Comparison of ENCODE assay signal across 1 cellular context in genomic region chr4:84483738-84484137, GRCh38.
TF ChIP-seq lines count a peak whose summit lies in the region.

No MANE protein-coding gene starts in this region.

TF ChIP-seq in H1, 55 proteins besides CTCF, POLR2A, EP300 and RAD21:
- TF ChIP-seq SP2 (IDR thresholded peaks at IDR 0.05; ENCODE audit: low read length) (no peak), ZNF274 (IDR thresholded peaks at IDR 0.05; ENCODE audit: borderline replicate concordance, extremely low read depth, low read length) (no peak), TAF1 (IDR thresholded peaks at IDR 0.05; ENCODE audit: low read depth, low read length) (no peak), TCF12 (IDR thresholded peaks at IDR 0.05; ENCODE audit: low read depth, low read length) (no peak), ATF2 (IDR thresholded peaks at IDR 0.05; ENCODE audit: low read length) (no peak), TAF7 (optimal IDR thresholded peaks at IDR 0.05; ENCODE audit: borderline replicate concordance, low read depth, low read length) (no peak), SIN3A (conservative IDR thresholded peaks at IDR 0.05 in 1 of 2, IDR thresholded peaks at IDR 0.05 in 1 of 2; ENCODE audit: low read depth in 1 of 2, low read length in 2 of 2) (no peak), SUZ12 (IDR thresholded peaks at IDR 0.05; ENCODE audit: low read length) (peak; percentile 80; the same call in 1 of the 2 replicates), CBX5 (IDR thresholded peaks at IDR 0.05; ENCODE audit: low read depth, low read length) (no peak), ASH2L (IDR thresholded peaks at IDR 0.05; ENCODE audit: low read length) (no peak), YY1 (IDR thresholded peaks at IDR 0.05; ENCODE audit: low read depth, low read length) (no peak), EZH2 (IDR thresholded peaks at IDR 0.05; ENCODE audit: low read depth, low read length, severe bottlenecking) (peak; percentile 77), RNF2 (IDR thresholded peaks at IDR 0.05; ENCODE audit: borderline replicate concordance, low read depth, low read length, missing control alignments, poor library complexity, severe bottlenecking) (no peak), TBP (IDR thresholded peaks at IDR 0.05; ENCODE audit: low read depth, low read length) (no peak), CEBPB (IDR thresholded peaks at IDR 0.05; ENCODE audit: low read depth, low read length) (no peak), MAFK (IDR thresholded peaks at IDR 0.05; ENCODE audit: low read depth, low read length) (no peak), CREB1 (IDR thresholded peaks at IDR 0.05) (no peak)
